17 cellular contexts compared by ENCODE assay signal in genomic region chr3:116050311-116050710, GRCh38.
DNase-seq lines count a peak whose midpoint lies in the region; ATAC-seq, FAIRE-seq and TF ChIP-seq lines count a peak whose summit lies in the region.
"Had no signal": no experiment of that assay in that cellular context is flagged by ENCODE, and none has a peak within 500 bp of the region (broad histone marks: within the 10 kb centered on the region; RNA-seq: fewer than 3 reads in every experiment).

No MANE protein-coding gene starts in this region.

- H3K79me2 ChIP-seq in K562 (ENCODE audit: control insufficient read depth, insufficient read depth, low read length), result no peaks in the 10 kb centered on the region
- no peaks in the 10 kb centered on the region for H3K79me2 ChIP-seq in osteoblast (ENCODE audit: insufficient read depth, low read length)

- in situ Hi-C loops in K562 (cut with MboI), result no loop called here

- H3K4me3 ChIP-seq in K562 (no peak overlapping the region), osteoblast (ENCODE audit: insufficient read depth, low read length) (no peak overlapping the region), left lung (no peak overlapping the region)
- H3K4me3 ChIP-seq: A549, GM12878 had no signal

- H3K27ac ChIP-seq in K562 (ENCODE audit: extremely low read depth, low read depth, low read length), result no peak overlapping the region
- no peak overlapping the region for H3K27ac ChIP-seq in osteoblast (ENCODE audit: low read depth, low read length)
- H3K27ac ChIP-seq in left lung, result no peak overlapping the region
- H3K27ac ChIP-seq: 22Rv1, A549 had no signal

- H4K20me1 ChIP-seq in K562 (replicated peaks; ENCODE audit: control insufficient read depth, insufficient read depth, low read length), result no peaks in the 10 kb centered on the region
- no peaks in the 10 kb centered on the region for H4K20me1 ChIP-seq in osteoblast (ENCODE audit: insufficient read depth, low read length)

- peak overlapping the region; percentile 82 for H2AFZ ChIP-seq in K562 (ENCODE audit: low read depth, low read length)
- no peak overlapping the region for H2AFZ ChIP-seq in osteoblast (ENCODE audit: low read length)

- H3K9ac ChIP-seq in K562 (ENCODE audit: insufficient read depth in 1 of 2, low read depth in 2 of 2, low read length in 2 of 2), result no peak overlapping the region

- no peak for TF ChIP-seq EP300 in K562 (IDR thresholded peaks at IDR 0.05; ENCODE audit: low read length)

- TF ChIP-seq CTCF in K562 (IDR thresholded peaks at IDR 0.05 in 2 of 3, conservative IDR thresholded peaks at IDR 0.05 in 1 of 3; ENCODE audit: insufficient read depth in 2 of 3, low read depth in 1 of 3, low read length in 3 of 3) (no peak), osteoblast (IDR thresholded peaks at IDR 0.05; ENCODE audit: extremely low read depth, low read depth, low read length) (no peak), left lung (IDR thresholded peaks at IDR 0.05) (no peak)

- DNase-seq in NCI-H2081 (lab: John Stamatoyannopoulos, UW) (peak; percentile 26 to 60), NCI-H2081 treated with DMSO at 0.1 percent for 48 hours (lab: John Stamatoyannopoulos, UW) (no peak), NCI-H2171 treated with DMSO at 0.1 percent for 48 hours (lab: John Stamatoyannopoulos, UW) (peak; percentile 93), K562 (ENCODE audit: extremely low read depth in 1 of 4, low spot score in 3 of 4) (no peak), medulla oblongata (ENCODE audit: extremely low spot score) (peak; percentile 40), osteoblast (ENCODE audit: insufficient read length, low spot score, missing footprints) (no peak), left lung (no peak)
- DNase-seq: AML-193; CD4-positive, alpha-beta memory T cell; DMS79 treated with DMSO at 0.1 percent for 48 hours; H9 had no signal

- WGBS in K562 (ENCODE audit: insufficient coverage, low coverage, missing lambda C conversion rate), result 40% methylated on average over 1 of the region's 1 CpG

- intact Hi-C loops in K562 (cut with micrococcal nuclease) (no loop called here), left lung (cut with DNase I) (no loop called here)

- H3K4me2 ChIP-seq in K562 (ENCODE audit: insufficient read depth, low read length) (no peak overlapping the region), osteoblast (ENCODE audit: insufficient read depth, low read length) (no peak overlapping the region)
- H3K4me2 ChIP-seq: A549 had no signal

- no peak for TF ChIP-seq POLR2A in K562 (conservative IDR thresholded peaks at IDR 0.05)

- no peak for ATAC-seq in K562
- no peak for ATAC-seq in HG02981 (IDR thresholded peaks at IDR 0.05; ENCODE audit: unreplicated experiment)
- no peak for ATAC-seq in left lung
- ATAC-seq: A549 had no signal

- BruUV-seq in K562 (replicated peaks; lab: Mats Ljungman, UMichigan), result no TSS peak

- H3K9me3 ChIP-seq in K562 (replicated peaks; ENCODE audit: control insufficient read depth, insufficient read depth, low read depth, low read length), result no peaks in the 10 kb centered on the region; the same call in 1 of the 2 replicates
- no peaks in the 10 kb centered on the region for H3K9me3 ChIP-seq in osteoblast (ENCODE audit: low read depth, low read length)
- H3K9me3 ChIP-seq in left lung, result no peaks in the 10 kb centered on the region
- H3K9me3 ChIP-seq: A549 had no signal

- CTCF ChIA-PET in K562 (lab: Yijun Ruan, JAX; ENCODE audit: low intra/inter-chr PET ratio), result no interaction called here

- POLR2A ChIA-PET in K562 (lab: Yijun Ruan, JAX), result no interaction called here

- H3K4me1 ChIP-seq in K562 (replicated peaks in 1 of 2; ENCODE audit: control insufficient read depth in 2 of 2, insufficient read depth in 2 of 2, low read length in 2 of 2), result peaks cover 0 to 16% of the 10 kb centered on the region in 2 experiments; a peak in 2 of 5 replicates
- H3K4me1 ChIP-seq in osteoblast (ENCODE audit: insufficient read depth, low read length), result no peaks in the 10 kb centered on the region
- H3K4me1 ChIP-seq in left lung, result no peaks in the 10 kb centered on the region
- H3K4me1 ChIP-seq: A549 had no signal

- H3K36me3 ChIP-seq in K562 (ENCODE audit: control insufficient read depth, insufficient read depth, low read length), result no peaks in the 10 kb centered on the region
- H3K36me3 ChIP-seq in osteoblast (ENCODE audit: insufficient read depth, low read length), result no peaks in the 10 kb centered on the region
- no peaks in the 10 kb centered on the region for H3K36me3 ChIP-seq in left lung

- H3K27me3 ChIP-seq in K562 (ENCODE audit: control insufficient read depth in 2 of 2, insufficient read depth in 2 of 2, low read length in 2 of 2) (no peaks in the 10 kb centered on the region), osteoblast (ENCODE audit: insufficient read depth, low read length) (no peaks in the 10 kb centered on the region), left lung (no peaks in the 10 kb centered on the region)

- no peak for FAIRE-seq in K562 (lab: Jason Lieb, UNC)
- FAIRE-seq: A549, GM12878, GM19239, H1 had no signal

- no peaks in the 10 kb centered on the region for H3K9me1 ChIP-seq in K562 (ENCODE audit: control insufficient read depth, insufficient read depth, low read length)

- TF ChIP-seq RAD21 in K562 (CRISPR knock-in tag; conservative IDR thresholded peaks at IDR 0.05 in 1 of 2, IDR thresholded peaks at IDR 0.05 in 1 of 2), result no peak

TF ChIP-seq in K562, 482 proteins besides CTCF, POLR2A, EP300 and RAD21:
- TF ChIP-seq NKRF (IDR thresholded peaks at IDR 0.05; ENCODE audit: borderline replicate concordance) (no peak), RBM22 (IDR thresholded peaks at IDR 0.05; ENCODE audit: low read depth, low read length, poor library complexity, severe bottlenecking) (no peak), FOXA3 (CRISPR knock-in tag; conservative IDR thresholded peaks at IDR 0.05 in 1 of 2, IDR thresholded peaks at IDR 0.05 in 1 of 2) (no peak), SMAD1 (IDR thresholded peaks at IDR 0.05; ENCODE audit: low read depth, low read length, partially characterized antibody) (no peak), NCOA2 (IDR thresholded peaks at IDR 0.05; ENCODE audit: partially characterized antibody in 2 of 2) (no peak), KHSRP (IDR thresholded peaks at IDR 0.05) (no peak), ZNF592 (IDR thresholded peaks at IDR 0.05) (no peak), LCOR (CRISPR knock-in tag; IDR thresholded peaks at IDR 0.05) (no peak), TAL1 (IDR thresholded peaks at IDR 0.05) (no peak), KDM1A (IDR thresholded peaks at IDR 0.05) (no peak), FOXK2 (conservative IDR thresholded peaks at IDR 0.05 in 1 of 2, IDR thresholded peaks at IDR 0.05 in 1 of 2; ENCODE audit: low read depth in 2 of 2) (no peak), ZSCAN32 (CRISPR knock-in tag; IDR thresholded peaks at IDR 0.05) (no peak), MBD2 (IDR thresholded peaks at IDR 0.05; ENCODE audit: borderline replicate concordance, low read depth) (no peak)

Comparison
In these comparisons a context has a peak if more than half of its experiments do, and no peak if none do; other contexts are left out.
1. DNase-seq: peak in NCI-H2081 (2 of 2), NCI-H2171 treated with DMSO at 0.1 percent for 48 hours (single experiment) and medulla oblongata (single experiment); none in NCI-H2081 treated with DMSO at 0.1 percent for 48 hours (single experiment), K562 (0 of 4), osteoblast (single experiment) and left lung (0 of 2).